Comparison of ENCODE assay signal across 8 cellular contexts in genomic region chr6:110179406-110180227, GRCh38. TPM values are rescaled to one million over a fixed set of nuclear protein-coding genes. Genes with fewer than 3 reads are reported as not detected.
DNase-seq lines count a peak whose midpoint lies in the region; ATAC-seq and TF ChIP-seq lines count a peak whose summit lies in the region.

TSS of gene WASF1 (minus strand) at chr6:110179670. CDS start at chr6:110127601, 52,069 bp downstream.

- peak; percentile 96 for DNase-seq in NCI-H2029 treated with DMSO at 0.1 percent for 48 hours (lab: John Stamatoyannopoulos, UW)
- peak; percentile 95 for DNase-seq in T1000 (lab: John Stamatoyannopoulos, UW)
- peak; percentile 99 for DNase-seq in astrocyte of the spinal cord (ENCODE audit: low read depth, low spot score)
- peak; percentile 94 to 98 for DNase-seq in hippocampal formation (lab: John Stamatoyannopoulos, UW)
- DNase-seq in renal cortical epithelial cell (ENCODE audit: low read depth) = peak; percentile 95
- peak; percentile 96 for DNase-seq in aorta

- no peaks in the 10 kb centered on the region for H3K36me3 ChIP-seq in aorta (ENCODE audit: control insufficient read depth in 1 of 2, insufficient read depth in 2 of 2, low read length in 1 of 2)

- intact Hi-C loops in aorta (cut with DNase I) = loop anchor here in 1 of 2 donors (5.0 to 10.0 kb wide), 2 partner anchors 213 to 485 kb away; partner anchors contain the start of genes AK9 and FIG4

- WGBS in aorta, 2 donors = 1% methylated on average over 48 to 62 of the region's 62 CpGs

- in situ Hi-C loops in astrocyte of the spinal cord (cut with HindIII; ENCODE audit: low sequenced_read_pairs) = no loop called here

- H3K9me3 ChIP-seq in aorta (ENCODE audit: control insufficient read depth, low read length) = no peaks in the 10 kb centered on the region

- H3K27me3 ChIP-seq in aorta (ENCODE audit: control insufficient read depth in 1 of 2, insufficient read depth in 2 of 2, low read length in 1 of 2) = no peaks in the 10 kb centered on the region

- no peak for TF ChIP-seq CTCF in astrocyte of the spinal cord (IDR thresholded peaks at IDR 0.05; ENCODE audit: low read depth, low read length)

- H3K27ac ChIP-seq in aorta (ENCODE audit: low read depth in 1 of 2, low read length in 2 of 2) = peak within 1 kb of the TSS in 1 of 2 donors; percentile 79

- peak; percentile 19 for TF ChIP-seq POLR2A in GM18505 (IDR thresholded peaks at IDR 0.05; ENCODE audit: borderline replicate concordance, extremely low read depth, insufficient read depth, insufficient read length)

- H3K4me3 ChIP-seq in astrocyte of the spinal cord (ENCODE audit: low read depth, low read length) (peak within 1 kb of the TSS; percentile 94), aorta (ENCODE audit: low read length in 2 of 2) (peak within 1 kb of the TSS; percentile 87 to 98)

- ATAC-seq in GM18505 (IDR thresholded peaks at IDR 0.05; ENCODE audit: unreplicated experiment) (peak; percentile 78), HG03025 (IDR thresholded peaks at IDR 0.05; ENCODE audit: low FRiP score, unreplicated experiment) (peak; percentile 82), aorta (ENCODE audit: low FRiP score) (peak; percentile 99)

- peaks cover 1 to 2% of the 10 kb centered on the region in 2 donors for H3K4me1 ChIP-seq in aorta (ENCODE audit: control insufficient read depth in 1 of 2, insufficient read depth in 2 of 2, low read length in 2 of 2)

RNA-seq across cellular contexts. Expression of gene WASF1, which starts in this region (rescaled TPM):
- total RNA-seq in renal cortical epithelial cell (8.0 and 22.8 TPM in 2 replicates), aorta (10 to 100 TPM in 1 of 2 donors, 1 to 10 TPM in 1; 8.9 to 10.3 TPM)
- polyA plus RNA-seq in aorta = 1 to 10 TPM; 3.2 to 4.5 TPM
